ENCODE assay signal across 27 cellular contexts in the genomic region with DNA sequence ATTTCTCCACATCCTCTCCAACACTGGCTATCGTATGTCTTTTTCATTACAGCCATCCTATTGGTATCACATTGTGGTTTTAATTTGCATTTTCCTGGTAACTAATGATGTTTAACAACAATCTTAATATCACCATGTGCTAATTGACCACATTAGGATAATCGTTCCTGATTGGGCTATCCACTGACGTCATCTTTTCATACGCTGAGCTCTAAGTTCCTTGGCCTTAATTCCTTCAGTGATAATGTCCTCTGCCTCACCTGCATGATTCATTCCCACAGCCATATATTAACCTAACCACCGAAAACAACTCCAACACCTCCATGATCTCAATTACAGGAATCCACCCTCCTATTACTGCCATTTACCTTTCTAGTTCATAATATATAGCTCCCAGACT.
"Had no signal": no experiment of that assay in that cellular context is flagged by ENCODE, and none has a peak within 500 bp of the region (broad histone marks: within the 10 kb centered on the region; RNA-seq: fewer than 3 reads in every experiment).

No MANE protein-coding gene starts in this region.

- ATAC-seq: stimulated activated effector memory CD8-positive, alpha-beta T cell treated with anti-CD3 and anti-CD28 coated beads, Interleukin-12 subunit alpha, Interleukin-12 subunit beta, amount 100 ng/mL, for 72 hours; stimulated activated memory B cell treated with anti-CD40 and anti-IgM and Interleukin-4, amounts not matched to agents 10 μg/mL and 1 μg/mL and 100 μg/mL, for 72 hours; stimulated activated naive B cell treated with anti-CD40 and anti-IgM and Interleukin-4, amounts not matched to agents 10 μg/mL and 1 μg/mL and 100 μg/mL, for 72 hours; stimulated activated naive CD8-positive, alpha-beta T cell treated with anti-CD3 and anti-CD28 coated beads, Interleukin-15, amount 100 ng/mL, for 72 hours; stimulated activated naive CD8-positive, alpha-beta T cell treated with anti-CD3 and anti-CD28 coated beads, Interleukin-15, Interleukin-2, amounts not matched to agents 100 U/mL and 50 U/mL, for 24 hours; upper lobe of right lung had no signal

- H3K36me3 ChIP-seq: stomach, suprapubic skin, thoracic aorta, thyroid gland, tibial artery, tibial nerve, transverse colon, upper lobe of left lung, upper lobe of right lung, uterus, vagina had no signal

- H3K27ac ChIP-seq: stomach, suprapubic skin, testis, thoracic aorta, thyroid gland, tibial artery, tibial nerve, transverse colon, upper lobe of left lung, upper lobe of right lung, uterus, vagina had no signal

- H3K4me1 ChIP-seq: stomach, suprapubic skin, testis, thyroid gland, tibial artery, tibial nerve, transverse colon, upper lobe of left lung, upper lobe of right lung, uterus, vagina had no signal

- DNase-seq: stimulated activated CD4-positive, alpha-beta T cell treated with anti-CD3 and anti-CD28 coated beads, Interleukin-2, amount 100 ng/mL, for 48 hours; stimulated activated CD4-positive, alpha-beta T cell treated with anti-CD3 and anti-CD28 coated beads, Interleukin-4, amount 100 ng/mL, for 1 hour; stimulated activated CD4-positive, alpha-beta T cell treated with anti-CD3 and anti-CD28 coated beads, Interleukin-4, amount 100 ng/mL, for 24 hours; stimulated activated CD4-positive, alpha-beta T cell treated with anti-CD3 and anti-CD28 coated beads, Interleukin-4, amount 100 ng/mL, for 4 hours; stimulated activated CD8-positive, alpha-beta memory T cell treated with anti-CD3 and anti-CD28 coated beads, Interleukin-4, amount 100 ng/mL, for 48 hours; stimulated activated naive B cell treated with anti-CD40 and anti-IgM and Interleukin-4, amounts not matched to agents 10 μg/mL and 1 μg/mL and 100 μg/mL, for 72 hours; stimulated activated naive CD4-positive, alpha-beta T cell; stimulated activated naive CD4-positive, alpha-beta T cell treated with Interleukin-2 at 50 U/mL for 16 hours; stimulated activated naive CD8-positive, alpha-beta T cell treated with anti-CD3 and anti-CD28 coated beads, Interleukin-15, amount 100 ng/mL, for 72 hours; stimulated activated naive CD8-positive, alpha-beta T cell treated with anti-CD3 and anti-CD28 coated beads, Interleukin-15, Interleukin-2, amounts not matched to agents 100 U/mL and 50 U/mL, for 24 hours; stomach; substantia nigra; testis; thyroid gland; tibial artery; transverse colon; trophoblast cell; upper lobe of left lung; upper lobe of right lung; uterus had no signal

- FAIRE-seq: urothelium cell line had no signal

- H3K4me3 ChIP-seq: stomach, suprapubic skin, testis, thoracic aorta, thyroid gland, tibial artery, tibial nerve, transverse colon, upper lobe of left lung, upper lobe of right lung, uterus, vagina had no signal

- H3K9me3 ChIP-seq: suprapubic skin, testis, thyroid gland, uterus, vagina had no signal

- H3K27me3 ChIP-seq: stomach, suprapubic skin, testis, thyroid gland, tibial artery, tibial nerve, transverse colon, upper lobe of left lung, upper lobe of right lung, uterus, vagina had no signal
